ENCODE assay signal across 1 cellular context in the genomic region with DNA sequence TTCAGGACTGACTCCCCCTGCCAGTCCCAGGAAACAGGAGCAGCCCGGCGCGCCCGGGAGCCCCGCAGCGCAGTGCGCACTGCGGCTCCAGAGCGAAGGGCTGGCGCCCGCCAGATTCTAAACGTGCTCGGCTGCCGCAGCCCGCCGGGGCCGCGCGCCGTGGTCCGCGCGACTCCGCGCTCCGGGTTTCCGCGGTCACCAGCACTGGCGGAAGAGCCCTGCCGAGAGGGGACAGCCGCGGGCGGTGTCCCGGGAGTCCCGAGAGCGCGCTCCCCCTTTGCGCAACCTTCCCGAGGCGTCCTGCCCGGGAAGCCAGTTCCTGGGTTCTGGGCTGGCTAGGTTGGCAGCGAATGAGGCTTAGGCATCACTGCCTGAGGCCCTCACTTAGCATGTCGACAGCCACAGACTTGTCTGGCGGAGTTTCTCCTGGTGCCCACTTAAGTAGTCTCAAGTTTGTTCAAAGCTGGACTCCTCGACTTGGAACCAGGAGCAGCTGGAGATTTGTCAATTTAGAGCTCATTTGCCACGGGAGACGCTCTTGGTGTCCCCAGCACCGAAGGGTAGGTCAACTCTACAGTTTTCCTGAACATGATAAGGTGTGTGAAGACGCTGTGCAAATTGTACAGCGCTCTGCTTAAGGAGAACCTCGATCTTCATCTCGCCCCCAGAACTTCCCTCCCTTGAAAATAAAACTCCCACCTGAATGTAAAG.
TF ChIP-seq lines count a peak whose summit lies in the region.

No MANE protein-coding gene starts in this region.

TF ChIP-seq in HEK293, 187 proteins besides CTCF, POLR2A, EP300 and RAD21 (continued from another document and continues in another):
- TF ChIP-seq, protein P1, sequence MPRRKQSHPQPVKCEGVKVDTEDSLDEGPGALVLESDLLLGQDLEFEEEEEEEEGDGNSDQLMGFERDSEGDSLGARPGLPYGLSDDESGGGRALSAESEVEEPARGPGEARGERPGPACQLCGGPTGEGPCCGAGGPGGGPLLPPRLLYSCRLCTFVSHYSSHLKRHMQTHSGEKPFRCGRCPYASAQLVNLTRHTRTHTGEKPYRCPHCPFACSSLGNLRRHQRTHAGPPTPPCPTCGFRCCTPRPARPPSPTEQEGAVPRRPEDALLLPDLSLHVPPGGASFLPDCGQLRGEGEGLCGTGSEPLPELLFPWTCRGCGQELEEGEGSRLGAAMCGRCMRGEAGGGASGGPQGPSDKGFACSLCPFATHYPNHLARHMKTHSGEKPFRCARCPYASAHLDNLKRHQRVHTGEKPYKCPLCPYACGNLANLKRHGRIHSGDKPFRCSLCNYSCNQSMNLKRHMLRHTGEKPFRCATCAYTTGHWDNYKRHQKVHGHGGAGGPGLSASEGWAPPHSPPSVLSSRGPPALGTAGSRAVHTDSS (tag by site-specific recombination; IDR thresholded peaks at IDR 0.05) = no peak
- TF ChIP-seq ZNF140 (tag by site-specific recombination; IDR thresholded peaks at IDR 0.05) = no peak
- TF ChIP-seq SP3 (tag by site-specific recombination; IDR thresholded peaks at IDR 0.05) = peak; percentile 43; the same call in 1 of the 2 replicates
- TF ChIP-seq, protein P2, sequence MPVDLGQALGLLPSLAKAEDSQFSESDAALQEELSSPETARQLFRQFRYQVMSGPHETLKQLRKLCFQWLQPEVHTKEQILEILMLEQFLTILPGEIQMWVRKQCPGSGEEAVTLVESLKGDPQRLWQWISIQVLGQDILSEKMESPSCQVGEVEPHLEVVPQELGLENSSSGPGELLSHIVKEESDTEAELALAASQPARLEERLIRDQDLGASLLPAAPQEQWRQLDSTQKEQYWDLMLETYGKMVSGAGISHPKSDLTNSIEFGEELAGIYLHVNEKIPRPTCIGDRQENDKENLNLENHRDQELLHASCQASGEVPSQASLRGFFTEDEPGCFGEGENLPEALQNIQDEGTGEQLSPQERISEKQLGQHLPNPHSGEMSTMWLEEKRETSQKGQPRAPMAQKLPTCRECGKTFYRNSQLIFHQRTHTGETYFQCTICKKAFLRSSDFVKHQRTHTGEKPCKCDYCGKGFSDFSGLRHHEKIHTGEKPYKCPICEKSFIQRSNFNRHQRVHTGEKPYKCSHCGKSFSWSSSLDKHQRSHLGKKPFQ (tag by site-specific recombination; IDR thresholded peaks at IDR 0.05) = no peak
- no peak for TF ChIP-seq ZNF121 (tag by site-specific recombination; IDR thresholded peaks at IDR 0.05)
- TF ChIP-seq, protein P3, sequence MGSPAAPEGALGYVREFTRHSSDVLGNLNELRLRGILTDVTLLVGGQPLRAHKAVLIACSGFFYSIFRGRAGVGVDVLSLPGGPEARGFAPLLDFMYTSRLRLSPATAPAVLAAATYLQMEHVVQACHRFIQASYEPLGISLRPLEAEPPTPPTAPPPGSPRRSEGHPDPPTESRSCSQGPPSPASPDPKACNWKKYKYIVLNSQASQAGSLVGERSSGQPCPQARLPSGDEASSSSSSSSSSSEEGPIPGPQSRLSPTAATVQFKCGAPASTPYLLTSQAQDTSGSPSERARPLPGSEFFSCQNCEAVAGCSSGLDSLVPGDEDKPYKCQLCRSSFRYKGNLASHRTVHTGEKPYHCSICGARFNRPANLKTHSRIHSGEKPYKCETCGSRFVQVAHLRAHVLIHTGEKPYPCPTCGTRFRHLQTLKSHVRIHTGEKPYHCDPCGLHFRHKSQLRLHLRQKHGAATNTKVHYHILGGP (tag by site-specific recombination; IDR thresholded peaks at IDR 0.05) = no peak
- TF ChIP-seq ZNF664 (tag by site-specific recombination; IDR thresholded peaks at IDR 0.05) = no peak
- no peak for TF ChIP-seq ZNF510 (tag by site-specific recombination; IDR thresholded peaks at IDR 0.05; ENCODE audit: insufficient replicate concordance)
- no peak for TF ChIP-seq MEIS1 (CRISPR knock-in tag; IDR thresholded peaks at IDR 0.05; ENCODE audit: borderline replicate concordance)
- TF ChIP-seq, protein P4, sequence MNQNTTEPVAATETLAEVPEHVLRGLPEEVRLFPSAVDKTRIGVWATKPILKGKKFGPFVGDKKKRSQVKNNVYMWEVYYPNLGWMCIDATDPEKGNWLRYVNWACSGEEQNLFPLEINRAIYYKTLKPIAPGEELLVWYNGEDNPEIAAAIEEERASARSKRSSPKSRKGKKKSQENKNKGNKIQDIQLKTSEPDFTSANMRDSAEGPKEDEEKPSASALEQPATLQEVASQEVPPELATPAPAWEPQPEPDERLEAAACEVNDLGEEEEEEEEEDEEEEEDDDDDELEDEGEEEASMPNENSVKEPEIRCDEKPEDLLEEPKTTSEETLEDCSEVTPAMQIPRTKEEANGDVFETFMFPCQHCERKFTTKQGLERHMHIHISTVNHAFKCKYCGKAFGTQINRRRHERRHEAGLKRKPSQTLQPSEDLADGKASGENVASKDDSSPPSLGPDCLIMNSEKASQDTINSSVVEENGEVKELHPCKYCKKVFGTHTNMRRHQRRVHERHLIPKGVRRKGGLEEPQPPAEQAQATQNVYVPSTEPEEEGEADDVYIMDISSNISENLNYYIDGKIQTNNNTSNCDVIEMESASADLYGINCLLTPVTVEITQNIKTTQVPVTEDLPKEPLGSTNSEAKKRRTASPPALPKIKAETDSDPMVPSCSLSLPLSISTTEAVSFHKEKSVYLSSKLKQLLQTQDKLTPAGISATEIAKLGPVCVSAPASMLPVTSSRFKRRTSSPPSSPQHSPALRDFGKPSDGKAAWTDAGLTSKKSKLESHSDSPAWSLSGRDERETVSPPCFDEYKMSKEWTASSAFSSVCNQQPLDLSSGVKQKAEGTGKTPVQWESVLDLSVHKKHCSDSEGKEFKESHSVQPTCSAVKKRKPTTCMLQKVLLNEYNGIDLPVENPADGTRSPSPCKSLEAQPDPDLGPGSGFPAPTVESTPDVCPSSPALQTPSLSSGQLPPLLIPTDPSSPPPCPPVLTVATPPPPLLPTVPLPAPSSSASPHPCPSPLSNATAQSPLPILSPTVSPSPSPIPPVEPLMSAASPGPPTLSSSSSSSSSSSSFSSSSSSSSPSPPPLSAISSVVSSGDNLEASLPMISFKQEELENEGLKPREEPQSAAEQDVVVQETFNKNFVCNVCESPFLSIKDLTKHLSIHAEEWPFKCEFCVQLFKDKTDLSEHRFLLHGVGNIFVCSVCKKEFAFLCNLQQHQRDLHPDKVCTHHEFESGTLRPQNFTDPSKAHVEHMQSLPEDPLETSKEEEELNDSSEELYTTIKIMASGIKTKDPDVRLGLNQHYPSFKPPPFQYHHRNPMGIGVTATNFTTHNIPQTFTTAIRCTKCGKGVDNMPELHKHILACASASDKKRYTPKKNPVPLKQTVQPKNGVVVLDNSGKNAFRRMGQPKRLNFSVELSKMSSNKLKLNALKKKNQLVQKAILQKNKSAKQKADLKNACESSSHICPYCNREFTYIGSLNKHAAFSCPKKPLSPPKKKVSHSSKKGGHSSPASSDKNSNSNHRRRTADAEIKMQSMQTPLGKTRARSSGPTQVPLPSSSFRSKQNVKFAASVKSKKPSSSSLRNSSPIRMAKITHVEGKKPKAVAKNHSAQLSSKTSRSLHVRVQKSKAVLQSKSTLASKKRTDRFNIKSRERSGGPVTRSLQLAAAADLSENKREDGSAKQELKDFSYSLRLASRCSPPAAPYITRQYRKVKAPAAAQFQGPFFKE (tag by site-specific recombination; IDR thresholded peaks at IDR 0.05; ENCODE audit: borderline replicate concordance) = no peak
- peak; percentile 72 for TF ChIP-seq IKZF3 (tag by site-specific recombination; IDR thresholded peaks at IDR 0.05)
- no peak for TF ChIP-seq ZBTB7A (tag by site-specific recombination; IDR thresholded peaks at IDR 0.05; ENCODE audit: low read depth)
- peak; percentile 97 for TF ChIP-seq ZBTB8A (tag by site-specific recombination; IDR thresholded peaks at IDR 0.05)
- no peak for TF ChIP-seq SALL2 (tag by site-specific recombination; IDR thresholded peaks at IDR 0.05; ENCODE audit: borderline replicate concordance)
- TF ChIP-seq, protein P5, sequence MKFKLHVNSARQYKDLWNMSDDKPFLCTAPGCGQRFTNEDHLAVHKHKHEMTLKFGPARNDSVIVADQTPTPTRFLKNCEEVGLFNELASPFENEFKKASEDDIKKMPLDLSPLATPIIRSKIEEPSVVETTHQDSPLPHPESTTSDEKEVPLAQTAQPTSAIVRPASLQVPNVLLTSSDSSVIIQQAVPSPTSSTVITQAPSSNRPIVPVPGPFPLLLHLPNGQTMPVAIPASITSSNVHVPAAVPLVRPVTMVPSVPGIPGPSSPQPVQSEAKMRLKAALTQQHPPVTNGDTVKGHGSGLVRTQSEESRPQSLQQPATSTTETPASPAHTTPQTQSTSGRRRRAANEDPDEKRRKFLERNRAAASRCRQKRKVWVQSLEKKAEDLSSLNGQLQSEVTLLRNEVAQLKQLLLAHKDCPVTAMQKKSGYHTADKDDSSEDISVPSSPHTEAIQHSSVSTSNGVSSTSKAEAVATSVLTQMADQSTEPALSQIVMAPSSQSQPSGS (tag by site-specific recombination; IDR thresholded peaks at IDR 0.05; ENCODE audit: low read depth) = no peak
- TF ChIP-seq ZNF596 (tag by site-specific recombination; IDR thresholded peaks at IDR 0.05) = 0 out of 2 replicates have a peak, but pooled peaks have one; percentile 3
- TF ChIP-seq ZNF76 (tag by site-specific recombination; IDR thresholded peaks at IDR 0.05; ENCODE audit: borderline replicate concordance, low read depth) = peak; percentile 55; the same call in 1 of the 2 replicates
- no peak for TF ChIP-seq ZNF155 (tag by site-specific recombination; IDR thresholded peaks at IDR 0.05)
- TF ChIP-seq, protein P6, sequence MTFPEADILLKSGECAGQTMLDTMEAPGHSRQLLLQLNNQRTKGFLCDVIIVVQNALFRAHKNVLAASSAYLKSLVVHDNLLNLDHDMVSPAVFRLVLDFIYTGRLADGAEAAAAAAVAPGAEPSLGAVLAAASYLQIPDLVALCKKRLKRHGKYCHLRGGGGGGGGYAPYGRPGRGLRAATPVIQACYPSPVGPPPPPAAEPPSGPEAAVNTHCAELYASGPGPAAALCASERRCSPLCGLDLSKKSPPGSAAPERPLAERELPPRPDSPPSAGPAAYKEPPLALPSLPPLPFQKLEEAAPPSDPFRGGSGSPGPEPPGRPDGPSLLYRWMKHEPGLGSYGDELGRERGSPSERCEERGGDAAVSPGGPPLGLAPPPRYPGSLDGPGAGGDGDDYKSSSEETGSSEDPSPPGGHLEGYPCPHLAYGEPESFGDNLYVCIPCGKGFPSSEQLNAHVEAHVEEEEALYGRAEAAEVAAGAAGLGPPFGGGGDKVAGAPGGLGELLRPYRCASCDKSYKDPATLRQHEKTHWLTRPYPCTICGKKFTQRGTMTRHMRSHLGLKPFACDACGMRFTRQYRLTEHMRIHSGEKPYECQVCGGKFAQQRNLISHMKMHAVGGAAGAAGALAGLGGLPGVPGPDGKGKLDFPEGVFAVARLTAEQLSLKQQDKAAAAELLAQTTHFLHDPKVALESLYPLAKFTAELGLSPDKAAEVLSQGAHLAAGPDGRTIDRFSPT (tag by site-specific recombination; IDR thresholded peaks at IDR 0.05) = 0 out of 2 replicates have a peak, but pooled peaks have one; percentile 19
- TF ChIP-seq, protein P7, sequence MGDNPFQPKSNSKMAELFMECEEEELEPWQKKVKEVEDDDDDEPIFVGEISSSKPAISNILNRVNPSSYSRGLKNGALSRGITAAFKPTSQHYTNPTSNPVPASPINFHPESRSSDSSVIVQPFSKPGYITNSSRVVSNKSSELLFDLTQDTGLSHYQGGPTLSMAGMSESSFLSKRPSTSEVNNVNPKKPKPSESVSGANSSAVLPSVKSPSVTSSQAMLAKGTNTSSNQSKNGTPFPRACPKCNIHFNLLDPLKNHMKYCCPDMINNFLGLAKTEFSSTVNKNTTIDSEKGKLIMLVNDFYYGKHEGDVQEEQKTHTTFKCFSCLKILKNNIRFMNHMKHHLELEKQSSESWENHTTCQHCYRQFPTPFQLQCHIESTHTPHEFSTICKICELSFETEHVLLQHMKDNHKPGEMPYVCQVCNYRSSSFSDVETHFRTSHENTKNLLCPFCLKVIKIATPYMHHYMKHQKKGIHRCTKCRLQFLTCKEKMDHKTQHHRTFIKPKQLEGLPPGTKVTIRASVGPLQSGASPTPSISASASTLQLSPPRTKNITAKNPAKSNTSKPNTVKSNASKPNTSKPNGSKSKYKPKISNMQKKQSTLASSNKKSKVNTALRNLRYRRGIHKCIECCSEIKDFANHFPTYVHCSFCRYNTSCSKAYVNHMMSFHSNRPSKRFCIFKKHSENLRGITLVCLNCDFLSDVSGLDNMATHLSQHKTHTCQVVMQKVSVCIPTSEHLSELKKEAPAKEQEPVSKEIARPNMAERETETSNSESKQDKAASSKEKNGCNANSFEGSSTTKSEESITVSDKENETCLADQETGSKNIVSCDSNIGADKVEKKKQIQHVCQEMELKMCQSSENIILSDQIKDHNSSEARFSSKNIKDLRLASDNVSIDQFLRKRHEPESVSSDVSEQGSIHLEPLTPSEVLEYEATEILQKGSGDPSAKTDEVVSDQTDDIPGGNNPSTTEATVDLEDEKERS (tag by site-specific recombination; IDR thresholded peaks at IDR 0.05) = no peak
- TF ChIP-seq, protein P8, sequence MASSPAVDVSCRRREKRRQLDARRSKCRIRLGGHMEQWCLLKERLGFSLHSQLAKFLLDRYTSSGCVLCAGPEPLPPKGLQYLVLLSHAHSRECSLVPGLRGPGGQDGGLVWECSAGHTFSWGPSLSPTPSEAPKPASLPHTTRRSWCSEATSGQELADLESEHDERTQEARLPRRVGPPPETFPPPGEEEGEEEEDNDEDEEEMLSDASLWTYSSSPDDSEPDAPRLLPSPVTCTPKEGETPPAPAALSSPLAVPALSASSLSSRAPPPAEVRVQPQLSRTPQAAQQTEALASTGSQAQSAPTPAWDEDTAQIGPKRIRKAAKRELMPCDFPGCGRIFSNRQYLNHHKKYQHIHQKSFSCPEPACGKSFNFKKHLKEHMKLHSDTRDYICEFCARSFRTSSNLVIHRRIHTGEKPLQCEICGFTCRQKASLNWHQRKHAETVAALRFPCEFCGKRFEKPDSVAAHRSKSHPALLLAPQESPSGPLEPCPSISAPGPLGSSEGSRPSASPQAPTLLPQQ (tag by site-specific recombination; IDR thresholded peaks at IDR 0.05) = 0 out of 2 replicates have a peak, but pooled peaks have one; percentile 46
- TF ChIP-seq SP7 (tag by site-specific recombination; IDR thresholded peaks at IDR 0.05) = 0 out of 2 replicates have a peak, but pooled peaks have one; percentile 29
- TF ChIP-seq, protein P9, sequence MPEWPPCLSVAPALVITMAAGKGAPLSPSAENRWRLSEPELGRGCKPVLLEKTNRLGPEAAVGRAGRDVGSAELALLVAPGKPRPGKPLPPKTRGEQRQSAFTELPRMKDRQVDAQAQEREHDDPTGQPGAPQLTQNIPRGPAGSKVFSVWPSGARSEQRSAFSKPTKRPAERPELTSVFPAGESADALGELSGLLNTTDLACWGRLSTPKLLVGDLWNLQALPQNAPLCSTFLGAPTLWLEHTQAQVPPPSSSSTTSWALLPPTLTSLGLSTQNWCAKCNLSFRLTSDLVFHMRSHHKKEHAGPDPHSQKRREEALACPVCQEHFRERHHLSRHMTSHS (tag by site-specific recombination; IDR thresholded peaks at IDR 0.05) = no peak
- TF ChIP-seq ZNF311 (tag by site-specific recombination; IDR thresholded peaks at IDR 0.05; ENCODE audit: borderline replicate concordance) = no peak
- TF ChIP-seq ZNF529 (tag by site-specific recombination; IDR thresholded peaks at IDR 0.05; ENCODE audit: insufficient replicate concordance) = no peak
- peak; percentile 35; the same call in 1 of the 2 replicates for TF ChIP-seq GLIS1 (tag by site-specific recombination; IDR thresholded peaks at IDR 0.05)
- TF ChIP-seq, protein P10, sequence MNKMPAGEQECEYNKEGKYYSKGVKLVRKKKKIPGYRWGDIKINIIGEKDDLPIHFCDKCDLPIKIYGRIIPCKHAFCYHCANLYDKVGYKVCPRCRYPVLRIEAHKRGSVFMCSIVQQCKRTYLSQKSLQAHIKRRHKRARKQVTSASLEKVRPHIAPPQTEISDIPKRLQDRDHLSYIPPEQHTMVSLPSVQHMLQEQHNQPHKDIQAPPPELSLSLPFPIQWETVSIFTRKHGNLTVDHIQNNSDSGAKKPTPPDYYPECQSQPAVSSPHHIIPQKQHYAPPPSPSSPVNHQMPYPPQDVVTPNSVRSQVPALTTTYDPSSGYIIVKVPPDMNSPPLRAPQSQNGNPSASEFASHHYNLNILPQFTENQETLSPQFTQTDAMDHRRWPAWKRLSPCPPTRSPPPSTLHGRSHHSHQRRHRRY (tag by site-specific recombination; IDR thresholded peaks at IDR 0.05) = no peak
- no peak for TF ChIP-seq ZNF174 (tag by site-specific recombination; IDR thresholded peaks at IDR 0.05)
